Comparison of ENCODE assay signal across 10 cellular contexts in genomic region chr17:58081641-58082340, GRCh38. TPM values are rescaled to one million over a fixed set of nuclear protein-coding genes. Genes with fewer than 3 reads are reported as not detected.
DNase-seq lines count a peak whose midpoint lies in the region; ATAC-seq and TF ChIP-seq lines count a peak whose summit lies in the region.
"Had no signal": no experiment of that assay in that cellular context is flagged by ENCODE, and none has a peak within 500 bp of the region (broad histone marks: within the 10 kb centered on the region; RNA-seq: fewer than 3 reads in every experiment).

No MANE protein-coding gene starts in this region.

- H2BK12ac ChIP-seq in H9 (ENCODE audit: insufficient read length, low read depth, low read length): no peak overlapping the region

- no peak overlapping the region for H3K56ac ChIP-seq in H9 (ENCODE audit: insufficient read length, low read depth, low read length)

- no peak overlapping the region for H3K27ac ChIP-seq in H9 (ENCODE audit: insufficient read length, low read depth, low read length)
- H3K27ac ChIP-seq in sigmoid colon: peak overlapping the region; percentile 81 to 99 (median 96)

- no peak overlapping the region for H3K4me2 ChIP-seq in H9 (ENCODE audit: insufficient read depth, insufficient read length, low read length)

- DNase-seq in H9: peak; percentile 62
- DNase-seq in T-cell: no peak
- peak; percentile 56 for DNase-seq in islet precursor cell
- DNase-seq in sigmoid colon: no peak
- no peak for DNase-seq in activated naive CD4-positive, alpha-beta T cell treated with Interleukin-2 at 50 U/mL for 16 hours
- DNase-seq in NCI-H2171 treated with DMSO at 0.1 percent for 48 hours (lab: John Stamatoyannopoulos, UW): no peak
- DNase-seq: amniotic stem cell; effector CD4-positive, alpha-beta T cell; stimulated activated CD4-positive, alpha-beta T cell treated with anti-CD3 and anti-CD28 coated beads, Interleukin-4, amount 100 ng/mL, for 4 hours had no signal

- H3K79me2 ChIP-seq in H9 (ENCODE audit: insufficient read depth, low read length): peaks cover 23% of the 10 kb centered on the region; the same call in 1 of the 2 replicates

- ATAC-seq in T-cell (replicated peaks in 1 of 4): no peak
- no peak for ATAC-seq in HG02763 (IDR thresholded peaks at IDR 0.05; ENCODE audit: unreplicated experiment)

- no peak overlapping the region for H2BK120ac ChIP-seq in H9 (ENCODE audit: low read depth, low read length, poor library complexity, severe bottlenecking)

- H3K27ac Mint-ChIP-seq in H9 (peak overlapping the region; percentile 13 to 89 (median 79); a peak in 4 of 7 replicates), T-cell (no peak overlapping the region)

- peaks cover 3% of the 10 kb centered on the region; the same call in 1 of the 2 replicates for H3K4me1 ChIP-seq in H9 (ENCODE audit: insufficient read depth, low read length)
- peaks cover 0 to 38% (median 31%) of the 10 kb centered on the region in 4 donors for H3K4me1 ChIP-seq in sigmoid colon

- H3K4ac ChIP-seq in H9 (ENCODE audit: low read depth, low read length): no peak overlapping the region

- peaks cover 3% of the 10 kb centered on the region for H4K20me1 ChIP-seq in H9 (ENCODE audit: control insufficient read depth, insufficient read depth, insufficient read length)

- no peak overlapping the region for H4K5ac ChIP-seq in H9 (ENCODE audit: insufficient read length, low read depth, low read length)

- H3K9ac ChIP-seq in H9 (ENCODE audit: extremely low read depth, insufficient read length, low read length): no peak overlapping the region

- no peak overlapping the region for H3K23ac ChIP-seq in H9 (ENCODE audit: insufficient read length, low read depth, low read length)

- H3K4me1 Mint-ChIP-seq in H9 (peaks cover 32 to 34% of the 10 kb centered on the region in 2 experiments), T-cell (peaks cover 19 to 27% (median 24%) of the 10 kb centered on the region in 3 donors)

- peak overlapping the region in 1 of 2 experiments; percentile 60; a peak in 3 of 5 replicates for H3K4me3 Mint-ChIP-seq in H9
- peak overlapping the region; percentile 40 to 87 (median 53) for H3K4me3 Mint-ChIP-seq in T-cell

- CTCF ChIA-PET in T-cell (lab: Charles Lee): interaction anchor here in 1 of 2 donors (0.6 kb wide), 1 partner anchor 94 kb away, joined by 3 read pairs; no protein-coding TSS in a partner anchor

- no peak overlapping the region for H3T11ph ChIP-seq in H9 (ENCODE audit: low read length)

- no peak overlapping the region for H3K18ac ChIP-seq in H9 (ENCODE audit: insufficient read length, low read depth, low read length)

- H2AFZ ChIP-seq in H9 (ENCODE audit: low read length): no peak overlapping the region

- H3K27me3 ChIP-seq in H9 (ENCODE audit: insufficient read depth, low read length) (no peaks in the 10 kb centered on the region), sigmoid colon (no peaks in the 10 kb centered on the region)

- H3K14ac ChIP-seq in H9 (ENCODE audit: insufficient read depth, low read length): 0 out of 2 replicates have a peak overlapping the region, but pooled peaks have one; percentile 13

- H3K23me2 ChIP-seq in H9 (ENCODE audit: insufficient read length, low read depth, low read length, poor library complexity, severe bottlenecking): peaks cover 3% of the 10 kb centered on the region

- H2BK5ac ChIP-seq in H9 (ENCODE audit: insufficient read length, low read length): no peak overlapping the region

- no peak overlapping the region for H2BK20ac ChIP-seq in H9 (ENCODE audit: low read depth, low read length, poor library complexity, severe bottlenecking)

- POLR2A ChIA-PET in T-cell (lab: Charles Lee): no interaction called here

- H2AK5ac ChIP-seq in H9 (ENCODE audit: insufficient read length, low read length): no peak overlapping the region

- H3K9me3 ChIP-seq in H9 (ENCODE audit: control insufficient read depth, low read depth, low read length) (no peaks in the 10 kb centered on the region), sigmoid colon (no peaks in the 10 kb centered on the region)

- no peak overlapping the region for H4K91ac ChIP-seq in H9 (ENCODE audit: insufficient read length, low read depth, low read length)

- no peaks in the 10 kb centered on the region; a peak in 1 of 5 replicates for H3K9me3 Mint-ChIP-seq in H9
- H3K9me3 Mint-ChIP-seq in T-cell: no peaks in the 10 kb centered on the region

- no peak overlapping the region for H4K8ac ChIP-seq in H9 (replicated peaks; ENCODE audit: insufficient read length, low read depth, low read length)

- H2BK15ac ChIP-seq in H9 (ENCODE audit: low read depth, low read length): no peak overlapping the region

- H3K36me3 ChIP-seq in sigmoid colon: no peaks in the 10 kb centered on the region

- TF ChIP-seq POLR2A in sigmoid colon (IDR thresholded peaks at IDR 0.05): no peak

- TF ChIP-seq EP300 in sigmoid colon (IDR thresholded peaks at IDR 0.05): no peak

- H3K27me3 Mint-ChIP-seq in H9 (ENCODE audit: low read depth): peaks cover 21% of the 10 kb centered on the region
- peaks cover 0 to under 1% of the 10 kb centered on the region in 2 donors for H3K27me3 Mint-ChIP-seq in T-cell

- WGBS in H9 (ENCODE audit: extremely low coverage, insufficient read length, low lambda C conversion rate): no CpG with 5 or more reads among the region's 16 CpGs
- WGBS in sigmoid colon, 2 donors: 80 to 88% methylated on average over 16 of the region's 16 CpGs

- intact Hi-C loops in sigmoid colon (cut with DNase I): loop anchor here (2.0 to 10.0 kb wide), 3 partner anchors 21 to 967 kb away; partner anchors contain the start of gene MRPS23

- H3K4me3 ChIP-seq in sigmoid colon: no peak overlapping the region

- peaks cover under 1 to 21% (median 16%) of the 10 kb centered on the region in 3 experiments; a peak in 5 of 7 replicates for H3K36me3 Mint-ChIP-seq in H9 (ENCODE audit: insufficient read depth in 1 of 3, low read depth in 3 of 3)
- H3K36me3 Mint-ChIP-seq in T-cell: peaks cover 3% of the 10 kb centered on the region

- no peaks in the 10 kb centered on the region for H3K79me1 ChIP-seq in H9 (ENCODE audit: insufficient read depth, low read depth, low read length, poor library complexity, severe bottlenecking)

- TF ChIP-seq CTCF in H9 (conservative IDR thresholded peaks at IDR 0.05) (no peak), sigmoid colon (IDR thresholded peaks at IDR 0.05) (no peak)

RNA-seq across cellular contexts. Expression of gene DYNLL2, which starts 1.4 kb away (rescaled TPM):
- total RNA-seq in H9 (2021) (38.7 and 39.3 TPM in 2 replicates), T-cell (10 to 100 TPM; 30.4 to 42.1 (median 34.9) TPM), sigmoid colon (10 to 100 TPM; 19.4 to 28.9 (median 22.8) TPM)
- 10 to 100 TPM; 26.4 to 44.9 (median 32.1) TPM for polyA plus RNA-seq in sigmoid colon

Comparison
In these comparisons a context has a peak if more than half of its experiments do, and no peak if none do; other contexts are left out.
1. DNase-seq: peak in H9 (single experiment) and islet precursor cell (single experiment); none in T-cell (0 of 34), sigmoid colon (single experiment), activated naive CD4-positive, alpha-beta T cell treated with Interleukin-2 at 50 U/mL for 16 hours (single experiment) and NCI-H2171 treated with DMSO at 0.1 percent for 48 hours (single experiment).
2. H3K27ac Mint-ChIP-seq: peak in H9 (3 of 3); none in T-cell (0 of 2).